Comparison of ENCODE assay signal across 8 cellular contexts in the genomic region with DNA sequence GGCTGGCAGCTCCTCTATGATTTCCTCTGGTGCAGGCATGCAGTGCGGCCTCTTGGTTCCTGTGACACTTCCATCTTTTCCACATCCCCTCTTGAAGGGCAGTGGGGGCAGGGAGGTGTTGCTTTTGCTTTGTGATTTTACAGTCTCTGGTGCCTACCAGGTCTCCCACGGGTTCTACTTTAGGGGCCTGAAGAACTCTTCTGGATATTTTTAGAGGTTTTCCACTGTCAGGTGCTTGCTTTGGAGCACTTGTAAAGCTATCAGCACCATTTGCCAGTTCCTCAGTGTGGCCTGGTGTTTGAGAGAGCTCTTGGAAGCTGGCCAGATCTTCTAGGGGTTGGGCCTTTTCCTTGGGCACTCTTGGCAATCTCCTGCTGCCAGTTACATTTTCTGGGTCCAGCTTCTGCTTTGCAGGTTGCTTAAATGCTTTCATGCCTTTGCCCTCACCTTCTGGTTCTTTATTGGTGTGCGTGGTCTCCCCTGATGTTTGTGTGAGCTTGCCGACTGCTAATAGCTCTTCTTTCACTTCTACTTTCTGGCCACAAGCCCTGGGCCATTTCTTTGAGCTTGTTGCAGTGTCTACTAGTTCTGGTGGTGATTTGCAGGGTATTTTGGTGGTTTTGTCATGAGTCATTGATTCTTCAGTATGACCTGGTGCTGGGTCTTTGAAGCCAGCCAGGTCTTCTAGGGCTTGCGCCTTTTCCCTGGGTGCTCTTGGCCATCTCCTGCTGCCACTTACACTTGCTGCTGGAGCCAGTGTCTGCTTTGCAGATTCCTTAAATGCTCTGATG. TPM values are rescaled to one million over a fixed set of nuclear protein-coding genes. Genes with fewer than 3 reads are reported as not detected.
DNase-seq lines count a peak whose midpoint lies in the region; ATAC-seq lines count a peak whose summit lies in the region.

No MANE protein-coding gene starts in this region.

- POLR2A ChIA-PET in activated CD4-positive, alpha-beta T cell treated with anti-CD3 and anti-CD28 coated beads for 36 hours (lab: Charles Lee), result interaction anchor here (0.7 kb wide), 1 partner anchor 1375 kb away, joined by 4 read pairs; no protein-coding TSS in a partner anchor

- H3K27me3 Mint-ChIP-seq in activated CD4-positive, alpha-beta T cell treated with anti-CD3 and anti-CD28 coated beads for 36 hours, result no peaks in the 10 kb centered on the region
- H3K27me3 Mint-ChIP-seq in immature natural killer cell (ENCODE audit: low read depth in 3 of 3), result peaks cover 0 to 6% (median 2%) of the 10 kb centered on the region in 3 donors

- CTCF ChIA-PET in activated CD4-positive, alpha-beta T cell treated with anti-CD3 and anti-CD28 coated beads for 36 hours (lab: Charles Lee), result interaction anchor here (0.6 to 1.7 kb wide), 3 partner anchors 11 to 82 kb away, joined by 3 to 5 read pairs (median 4); no protein-coding TSS in a partner anchor

- H3K9me3 Mint-ChIP-seq in activated CD4-positive, alpha-beta T cell treated with anti-CD3 and anti-CD28 coated beads for 36 hours (ENCODE audit: low read depth), result no peaks in the 10 kb centered on the region
- no peaks in the 10 kb centered on the region for H3K9me3 Mint-ChIP-seq in immature natural killer cell

- no peak overlapping the region for H3K4me3 Mint-ChIP-seq in activated CD4-positive, alpha-beta T cell treated with anti-CD3 and anti-CD28 coated beads for 36 hours
- H3K4me3 Mint-ChIP-seq in immature natural killer cell, result peak overlapping the region in 4 of 5 donors; percentile 39 to 79 (median 73)

- H3K36me3 Mint-ChIP-seq in activated CD4-positive, alpha-beta T cell treated with anti-CD3 and anti-CD28 coated beads for 36 hours (ENCODE audit: low read depth), result no peaks in the 10 kb centered on the region
- H3K36me3 Mint-ChIP-seq in immature natural killer cell, result peaks cover 0 to 4% (median 0%) of the 10 kb centered on the region in 3 donors

- DNase-seq in activated CD4-positive, alpha-beta T cell treated with anti-CD3 and anti-CD28 coated beads for 36 hours, result no peak
- DNase-seq in activated CD4-positive, alpha-beta T cell treated with anti-CD3 and anti-CD28 coated beads, Interleukin-2, amount 50 U/mL, for 4 hours, result no peak
- DNase-seq in NOMO-1 treated with DMSO at 0.1 percent for 48 hours (lab: John Stamatoyannopoulos, UW; ENCODE audit: unreplicated experiment), result peak; percentile 86
- DNase-seq in immature natural killer cell, result peak in 2 of 3 donors; percentile 40 to 47
- DNase-seq in posterior cingulate gyrus, result no peak
- no peak for DNase-seq in stimulated activated naive CD4-positive, alpha-beta T cell (lab: John Stamatoyannopoulos, UW)
- no peak for DNase-seq in NCI-H526 (lab: John Stamatoyannopoulos, UW)

- intact Hi-C loops in activated CD4-positive, alpha-beta T cell treated with anti-CD3 and anti-CD28 coated beads for 36 hours (cut with DNase I, micrococcal nuclease), result no loop called here
- intact Hi-C loops in posterior cingulate gyrus (cut with DNase I), result no loop called here

- peaks cover 10% of the 10 kb centered on the region for H3K4me1 Mint-ChIP-seq in activated CD4-positive, alpha-beta T cell treated with anti-CD3 and anti-CD28 coated beads for 36 hours
- H3K4me1 Mint-ChIP-seq in immature natural killer cell, result peaks cover 13 to 17% of the 10 kb centered on the region in 2 donors

- H3K27ac Mint-ChIP-seq in activated CD4-positive, alpha-beta T cell treated with anti-CD3 and anti-CD28 coated beads for 36 hours, result no peak overlapping the region
- H3K27ac Mint-ChIP-seq in immature natural killer cell, result peak overlapping the region; percentile 68 to 86 (median 76)

- peak; percentile 61 for ATAC-seq in activated CD4-positive, alpha-beta T cell treated with anti-CD3 and anti-CD28 coated beads for 36 hours
- peak; percentile 96 for ATAC-seq in HG02870 (IDR thresholded peaks at IDR 0.05; ENCODE audit: unreplicated experiment)

RNA-seq across cellular contexts. Expression of gene CHST7, which starts 11.4 kb away (rescaled TPM):
- total RNA-seq in activated CD4-positive, alpha-beta T cell treated with anti-CD3 and anti-CD28 coated beads for 36 hours, result 1 to 10 TPM; 2.0 to 2.5 TPM
- polyA plus RNA-seq in immature natural killer cell, result 1 to 10 TPM; 1.2 to 3.3 (median 3.3) TPM

RNA-seq across cellular contexts. Expression of gene ZNF674, which starts 16.9 kb away (rescaled TPM):
- total RNA-seq in activated CD4-positive, alpha-beta T cell treated with anti-CD3 and anti-CD28 coated beads for 36 hours, result 1 to 10 TPM; 2.0 to 2.6 TPM
- polyA plus RNA-seq in immature natural killer cell, result under 1 TPM in 2 of 3 donors, not detected in 1; 0.48 to 0.75 TPM

Comparison
In these comparisons a context has a peak if more than half of its experiments do, and no peak if none do; other contexts are left out.
1. DNase-seq: peak in NOMO-1 treated with DMSO at 0.1 percent for 48 hours (single experiment) and immature natural killer cell (2 of 3); none in activated CD4-positive, alpha-beta T cell treated with anti-CD3 and anti-CD28 coated beads for 36 hours (single experiment), activated CD4-positive, alpha-beta T cell treated with anti-CD3 and anti-CD28 coated beads, Interleukin-2, amount 50 U/mL, for 4 hours (0 of 2), posterior cingulate gyrus (0 of 10), stimulated activated naive CD4-positive, alpha-beta T cell (0 of 6) and NCI-H526 (0 of 2).